Comparison of ENCODE assay signal across 13 cellular contexts in genomic region chr14:24875203-24875840, GRCh38.
DNase-seq lines count a peak whose midpoint lies in the region; ATAC-seq and TF ChIP-seq lines count a peak whose summit lies in the region.
"Had no signal": no experiment of that assay in that cellular context is flagged by ENCODE, and none has a peak within 500 bp of the region (broad histone marks: within the 10 kb centered on the region; RNA-seq: fewer than 3 reads in every experiment).

No MANE protein-coding gene starts in this region.

- peak overlapping the region in 1 of 8 donors; percentile 12 for H3K27ac Mint-ChIP-seq in CD8-positive, alpha-beta memory T cell
- H3K27ac Mint-ChIP-seq: CD4-positive, alpha-beta T cell had no signal

- POLR2A ChIA-PET in CD8-positive, alpha-beta memory T cell (lab: Charles Lee) = no interaction called here

- no peak for ATAC-seq in GM21717 (IDR thresholded peaks at IDR 0.05; ENCODE audit: unreplicated experiment)

- H3K36me3 Mint-ChIP-seq in CD8-positive, alpha-beta memory T cell = no peaks in the 10 kb centered on the region

- DNase-seq in GM03348 (ENCODE audit: low spot score) (peak; percentile 18), colonic mucosa (no peak), kidney tubule cell (ENCODE audit: low spot score) (peak; percentile 2), stromal cell of bone marrow (ENCODE audit: low read depth) (peak; percentile 28), cerebellar nuclear complex (lab: John Stamatoyannopoulos, UW) (no peak), H7 (no peak)
- DNase-seq in CD8-positive, alpha-beta memory T cell = no peak
- DNase-seq: ACHN; CD4-positive, alpha-beta T cell; NCI-H187 treated with DMSO at 0.1 percent for 48 hours; NCI-H69; SIG-M5 had no signal

- H3K4me1 ChIP-seq in colonic mucosa = peaks cover 13% of the 10 kb centered on the region
- no peaks in the 10 kb centered on the region for H3K4me1 ChIP-seq in CD8-positive, alpha-beta memory T cell (ENCODE audit: insufficient read depth, low read length)

- intact Hi-C loops in colonic mucosa (cut with DNase I) = no loop called here

- no peaks in the 10 kb centered on the region for H3K4me1 Mint-ChIP-seq in CD8-positive, alpha-beta memory T cell

- peak overlapping the region; percentile 26 for H3K27ac ChIP-seq in colonic mucosa
- no peak overlapping the region for H3K27ac ChIP-seq in CD8-positive, alpha-beta memory T cell (ENCODE audit: low read depth, low read length)

- no peak for TF ChIP-seq CTCF in colonic mucosa (IDR thresholded peaks at IDR 0.05)

- H3K27me3 Mint-ChIP-seq in CD8-positive, alpha-beta memory T cell = peaks cover 10 to 49% of the 10 kb centered on the region in 2 donors

- H3K4me3 Mint-ChIP-seq in CD8-positive, alpha-beta memory T cell = no peak overlapping the region
- H3K4me3 Mint-ChIP-seq: CD4-positive, alpha-beta T cell had no signal

- no peaks in the 10 kb centered on the region for H3K27me3 ChIP-seq in colonic mucosa
- no peaks in the 10 kb centered on the region for H3K27me3 ChIP-seq in H7 (ENCODE audit: control insufficient read depth, insufficient read depth, low read length)
- peaks cover 3% of the 10 kb centered on the region for H3K27me3 ChIP-seq in CD8-positive, alpha-beta memory T cell (ENCODE audit: insufficient read depth, low read length, poor library complexity, severe bottlenecking)

- no peak overlapping the region for H3K9ac ChIP-seq in colonic mucosa (ENCODE audit: low read depth in 2 of 2, low read length in 2 of 2)

- H3K36me3 ChIP-seq in colonic mucosa = no peaks in the 10 kb centered on the region
- H3K36me3 ChIP-seq in H7 (replicated peaks; ENCODE audit: control insufficient read depth, insufficient read depth, low read length) = no peaks in the 10 kb centered on the region
- H3K36me3 ChIP-seq in CD8-positive, alpha-beta memory T cell (ENCODE audit: insufficient read depth, low read length) = no peaks in the 10 kb centered on the region

- no peak overlapping the region for H3K4me3 ChIP-seq in colonic mucosa
- H3K4me3 ChIP-seq in H7 (ENCODE audit: insufficient read depth, low read depth, low read length) = no peak overlapping the region
- H3K4me3 ChIP-seq in CD8-positive, alpha-beta memory T cell (ENCODE audit: low read length) = no peak overlapping the region

- H3K9me3 ChIP-seq in colonic mucosa = no peaks in the 10 kb centered on the region
- no peaks in the 10 kb centered on the region for H3K9me3 ChIP-seq in CD8-positive, alpha-beta memory T cell (ENCODE audit: low read length)

- H3K9me3 Mint-ChIP-seq in CD8-positive, alpha-beta memory T cell = no peaks in the 10 kb centered on the region
- H3K9me3 Mint-ChIP-seq: CD4-positive, alpha-beta T cell had no signal

- CTCF ChIA-PET in CD8-positive, alpha-beta memory T cell (lab: Charles Lee) = no interaction called here

Comparison
In these comparisons a context has a peak if more than half of its experiments do, and no peak if none do; other contexts are left out.
1. DNase-seq: peak in GM03348 (single experiment), kidney tubule cell (single experiment) and stromal cell of bone marrow (single experiment); none in colonic mucosa (single experiment), cerebellar nuclear complex (0 of 2), H7 (single experiment) and CD8-positive, alpha-beta memory T cell (0 of 5).